ENCODE assay signal across 8 cellular contexts in the genomic region with DNA sequence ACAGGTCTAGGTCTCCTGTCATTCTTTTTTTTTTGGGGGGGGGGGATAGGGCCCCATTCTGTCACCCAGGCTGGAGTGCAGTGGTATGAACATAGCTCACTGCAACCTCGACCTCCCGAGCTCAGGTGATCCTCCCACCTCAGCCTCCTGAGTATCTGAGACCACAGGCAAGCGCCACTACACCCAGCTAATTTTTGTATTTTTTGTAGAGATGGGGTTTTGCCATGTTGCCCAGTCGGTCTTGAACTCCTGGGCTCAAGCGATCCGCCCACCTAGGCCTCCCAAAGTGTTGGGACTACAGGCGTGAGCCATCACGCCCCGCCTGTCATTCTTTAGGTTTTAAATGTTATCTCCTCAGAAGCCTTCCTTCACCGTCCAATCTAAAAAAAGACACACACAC. TPM values are rescaled to one million over a fixed set of nuclear protein-coding genes. Genes with fewer than 3 reads are reported as not detected.
DNase-seq lines count a peak whose midpoint lies in the region; ATAC-seq, FAIRE-seq and TF ChIP-seq lines count a peak whose summit lies in the region.
"Had no signal": no experiment of that assay in that cellular context is flagged by ENCODE, and none has a peak within 500 bp of the region (broad histone marks: within the 10 kb centered on the region; RNA-seq: fewer than 3 reads in every experiment).

No MANE protein-coding gene starts in this region.

- peaks cover 3% of the 10 kb centered on the region for H3K36me3 ChIP-seq in kidney epithelial cell (ENCODE audit: control insufficient read depth, insufficient read depth, low read length)
- peaks cover 35% of the 10 kb centered on the region for H3K36me3 ChIP-seq in suprapubic skin

- ATAC-seq in HG03135 (IDR thresholded peaks at IDR 0.05; ENCODE audit: unreplicated experiment): no peak

- no peak for TF ChIP-seq POLR2A in suprapubic skin (IDR thresholded peaks at IDR 0.05)

- H3K27me3 ChIP-seq in kidney epithelial cell (ENCODE audit: control insufficient read depth, insufficient read depth, low read length) (no peaks in the 10 kb centered on the region), suprapubic skin (no peaks in the 10 kb centered on the region)

- WGBS in suprapubic skin: 29% methylated on average over 10 of the region's 10 CpGs

- DNase-seq in Jurkat, Clone E6-1 (ENCODE audit: low read depth, low spot score): no peak
- DNase-seq in kidney epithelial cell (ENCODE audit: low read depth) (no peak), suprapubic skin (ENCODE audit: low spot score in 2 of 2) (no peak), D721Med (ENCODE audit: insufficient read length, low spot score) (no peak)
- DNase-seq in activated effector memory CD4-positive, alpha-beta T cell treated with anti-CD3 and anti-CD28 coated beads, Interleukin-2, amount 50 U/mL, for 16 hours: no peak

- H3K27ac ChIP-seq in angular gyrus (ENCODE audit: low read depth, low read length) (peak overlapping the region; percentile 99), suprapubic skin (no peak overlapping the region)

- no peaks in the 10 kb centered on the region for H3K9me3 ChIP-seq in suprapubic skin

- H3K4me1 ChIP-seq in suprapubic skin: peaks cover 23% of the 10 kb centered on the region

- TF ChIP-seq EP300 in suprapubic skin (IDR thresholded peaks at IDR 0.05): no peak

- FAIRE-seq in D721Med (lab: Jason Lieb, UNC): no peak
- FAIRE-seq: colon had no signal

- peak overlapping the region; percentile 95 for H3K4me3 ChIP-seq in Jurkat, Clone E6-1 (ENCODE audit: low read length)
- H3K4me3 ChIP-seq in kidney epithelial cell (ENCODE audit: low read depth, low read length): peak overlapping the region; percentile 90
- H3K4me3 ChIP-seq in suprapubic skin: peak overlapping the region; percentile 72

- TF ChIP-seq CTCF in kidney epithelial cell (IDR thresholded peaks at IDR 0.05; ENCODE audit: insufficient read depth, low read length, poor library complexity, severe bottlenecking) (no peak), suprapubic skin (IDR thresholded peaks at IDR 0.05) (no peak), D721Med (IDR thresholded peaks at IDR 0.05; ENCODE audit: insufficient read depth, missing control alignments) (no peak)

RNA-seq across cellular contexts. Expression of gene MRPL27, which starts 0.8 kb away (rescaled TPM):
- polyA plus RNA-seq in Jurkat, Clone E6-1 (2012; ENCODE audit: insufficient read depth, insufficient read length): 124 TPM
- total RNA-seq in kidney epithelial cell: 89.2 and 92.5 TPM in 2 replicates
- total RNA-seq in suprapubic skin: 10 to 100 TPM; 60.3 to 87.7 (median 65.3) TPM

RNA-seq across cellular contexts. Expression of gene EME1, which starts 0.8 kb away (rescaled TPM):
- polyA plus RNA-seq in Jurkat, Clone E6-1 (2012; ENCODE audit: insufficient read depth, insufficient read length): 69.9 TPM
- total RNA-seq in kidney epithelial cell (1.9 and 2.7 TPM in 2 replicates), suprapubic skin (1 to 10 TPM in 2 of 4 donors, under 1 TPM in 2; 0.39 to 2.5 (median 0.98) TPM)

RNA-seq across cellular contexts. Expression of gene LRRC59, which starts 25.1 kb away (rescaled TPM):
- polyA plus RNA-seq in Jurkat, Clone E6-1 (2012; ENCODE audit: insufficient read depth, insufficient read length): 121 TPM
- total RNA-seq in kidney epithelial cell (172 and 179 TPM in 2 replicates), suprapubic skin (10 to 100 TPM; 16.5 to 58.0 (median 39.0) TPM)

RNA-seq across cellular contexts. Expression of gene XYLT2, which starts 26.3 kb away (rescaled TPM):
- polyA plus RNA-seq in Jurkat, Clone E6-1 (2012; ENCODE audit: insufficient read depth, insufficient read length): 15.0 TPM
- total RNA-seq in kidney epithelial cell (30.2 and 35.7 TPM in 2 replicates), suprapubic skin (10 to 100 TPM; 36.9 to 61.3 (median 45.5) TPM)

RNA-seq across cellular contexts. Expression of gene ACSF2, which starts 53.8 kb away (rescaled TPM):
- polyA plus RNA-seq in Jurkat, Clone E6-1 (2012; ENCODE audit: insufficient read depth, insufficient read length): 39.5 TPM
- total RNA-seq in kidney epithelial cell (12.7 and 24.8 TPM in 2 replicates), suprapubic skin (100 to 1,000 TPM in 1 of 4 donors, 10 to 100 TPM in 3; 61.2 to 164 (median 69.8) TPM)
